11 cellular contexts compared by ENCODE assay signal in the genomic region with DNA sequence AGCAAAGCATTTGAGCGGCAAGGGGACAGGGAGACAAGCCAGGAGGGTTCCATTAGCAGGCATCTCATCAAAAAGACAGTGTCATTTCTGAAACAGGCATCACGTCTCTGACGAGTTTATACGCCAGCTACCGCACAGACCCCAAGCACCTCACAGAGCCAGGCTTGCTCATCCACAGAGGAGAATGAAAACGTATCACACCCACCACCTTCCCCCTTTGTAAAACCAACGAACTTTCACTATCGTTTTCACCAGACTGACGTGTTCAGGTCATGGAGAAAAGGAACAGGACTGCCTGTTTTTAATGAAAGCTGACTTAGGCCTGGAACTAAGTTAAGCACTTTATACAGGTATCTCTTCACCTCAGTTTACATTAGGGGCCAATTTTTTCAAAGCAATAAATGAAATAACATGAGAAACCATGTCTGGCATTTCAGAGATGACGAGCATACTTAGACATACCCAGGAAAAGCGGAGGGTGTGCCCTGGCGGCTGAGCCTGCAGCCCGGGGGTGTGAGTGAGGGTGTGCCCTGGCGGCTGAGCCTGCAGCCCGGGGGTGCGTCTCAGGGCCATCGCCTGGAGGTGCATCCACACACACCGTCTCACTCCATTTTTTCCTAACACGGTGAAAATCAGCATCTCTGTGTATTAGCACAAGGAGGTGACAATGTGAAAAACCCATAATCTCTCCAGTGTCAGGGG. TPM values are rescaled to one million over a fixed set of nuclear protein-coding genes. Genes with fewer than 3 reads are reported as not detected.
DNase-seq lines count a peak whose midpoint lies in the region; ATAC-seq and TF ChIP-seq lines count a peak whose summit lies in the region.
"Had no signal": no experiment of that assay in that cellular context is flagged by ENCODE, and none has a peak within 500 bp of the region (broad histone marks: within the 10 kb centered on the region; RNA-seq: fewer than 3 reads in every experiment).

No MANE protein-coding gene starts in this region.

- H3K4me1 Mint-ChIP-seq in T-helper 17 cell = peaks cover 13% of the 10 kb centered on the region

- peaks cover 3% of the 10 kb centered on the region for H3K36me3 Mint-ChIP-seq in T-helper 17 cell (ENCODE audit: low read depth)

- H3K9ac ChIP-seq in duodenal mucosa (ENCODE audit: low read depth in 1 of 2, low read length in 2 of 2) = peak overlapping the region in 1 of 2 donors; percentile 38

- H3K4me3 ChIP-seq in duodenal mucosa (ENCODE audit: low read depth in 1 of 2, low read length in 2 of 2) (peak overlapping the region; percentile 20 to 61), Peyer's patch (peak overlapping the region in 1 of 4 donors; percentile 20)

- no peaks in the 10 kb centered on the region for H3K27me3 Mint-ChIP-seq in T-helper 17 cell

- H3K27me3 ChIP-seq in duodenal mucosa (ENCODE audit: control insufficient read depth in 1 of 2, insufficient read depth in 2 of 2, low read length in 2 of 2) (no peaks in the 10 kb centered on the region), Peyer's patch (no peaks in the 10 kb centered on the region)

- TF ChIP-seq POLR2A in Peyer's patch (IDR thresholded peaks at IDR 0.05) = no peak

- H3K4me1 ChIP-seq in duodenal mucosa (ENCODE audit: control insufficient read depth in 1 of 2, insufficient read depth in 2 of 2, low read length in 2 of 2) (no peaks in the 10 kb centered on the region), Peyer's patch (no peaks in the 10 kb centered on the region)

- TF ChIP-seq CTCF in Peyer's patch (IDR thresholded peaks at IDR 0.05) = no peak

- peak overlapping the region; percentile 86 for H3K27ac Mint-ChIP-seq in T-helper 17 cell

- H3K9me3 ChIP-seq in T-helper 17 cell (ENCODE audit: control insufficient read depth, low read length, poor library complexity, severe bottlenecking) (no peaks in the 10 kb centered on the region), duodenal mucosa (ENCODE audit: control insufficient read depth in 1 of 2, low read length in 2 of 2) (no peaks in the 10 kb centered on the region), Peyer's patch (no peaks in the 10 kb centered on the region)

- peak overlapping the region; percentile 87 for H3K4me3 Mint-ChIP-seq in T-helper 17 cell

- DNase-seq in activated naive CD4-positive, alpha-beta T cell treated with Interleukin-2 at 50 U/mL for 16 hours = peak; percentile 72
- no peak for DNase-seq in activated naive CD4-positive, alpha-beta T cell (lab: John Stamatoyannopoulos, UW)
- DNase-seq in T-helper 17 cell = no peak
- no peak for DNase-seq in Peyer's patch
- DNase-seq in NCI-H1048 (lab: John Stamatoyannopoulos, UW) = no peak
- DNase-seq in SHP77 treated with DMSO at 0.1 percent for 48 hours (lab: John Stamatoyannopoulos, UW) = no peak
- no peak for DNase-seq in ecto neural progenitor cell (ENCODE audit: low spot score)
- DNase-seq: activated gamma-delta T cell treated with Interleukin-2 at 50 U/mL for 16 hours, NCI-H2081, right cardiac atrium had no signal

- peak; percentile 93 for ATAC-seq in T-helper 17 cell
- ATAC-seq: right cardiac atrium had no signal

- H3K27ac ChIP-seq in duodenal mucosa (ENCODE audit: low read depth, low read length) = no peak overlapping the region
- H3K27ac ChIP-seq in Peyer's patch = peak overlapping the region in 1 of 4 donors; percentile 10

- H3K36me3 ChIP-seq in duodenal mucosa (ENCODE audit: control insufficient read depth in 1 of 2, insufficient read depth in 2 of 2, low read length in 2 of 2) (peaks cover 0 to 20% of the 10 kb centered on the region in 2 donors), Peyer's patch (peaks cover 0 to 39% (median 0%) of the 10 kb centered on the region in 3 donors)

RNA-seq across cellular contexts. Expression of gene STX2, which starts 41.9 kb away (rescaled TPM):
- total RNA-seq in T-helper 17 cell = 10 to 100 TPM; 22.5 to 41.1 TPM
- 100 to 1,000 TPM in 1 of 4 donors, 1 to 10 TPM in 3; 5.3 to 115 (median 9.0) TPM for total RNA-seq in Peyer's patch
